ENCODE assay signal across 1 cellular context in genomic region chr3:188192034-188192433, GRCh38.
TF ChIP-seq lines count a peak whose summit lies in the region.

No MANE protein-coding gene starts in this region.

TF ChIP-seq in IMR-90, 13 proteins besides CTCF, POLR2A, EP300 and RAD21:
- TF ChIP-seq USF2 (IDR thresholded peaks at IDR 0.05; ENCODE audit: low read depth, low read length): no peak
- no peak for TF ChIP-seq RFX5 (IDR thresholded peaks at IDR 0.05; ENCODE audit: low read depth, low read length)
- TF ChIP-seq, protein P1, sequence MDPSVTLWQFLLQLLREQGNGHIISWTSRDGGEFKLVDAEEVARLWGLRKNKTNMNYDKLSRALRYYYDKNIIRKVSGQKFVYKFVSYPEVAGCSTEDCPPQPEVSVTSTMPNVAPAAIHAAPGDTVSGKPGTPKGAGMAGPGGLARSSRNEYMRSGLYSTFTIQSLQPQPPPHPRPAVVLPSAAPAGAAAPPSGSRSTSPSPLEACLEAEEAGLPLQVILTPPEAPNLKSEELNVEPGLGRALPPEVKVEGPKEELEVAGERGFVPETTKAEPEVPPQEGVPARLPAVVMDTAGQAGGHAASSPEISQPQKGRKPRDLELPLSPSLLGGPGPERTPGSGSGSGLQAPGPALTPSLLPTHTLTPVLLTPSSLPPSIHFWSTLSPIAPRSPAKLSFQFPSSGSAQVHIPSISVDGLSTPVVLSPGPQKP (IDR thresholded peaks at IDR 0.05; ENCODE audit: borderline replicate concordance, low read depth, low read length): no peak
- no peak for TF ChIP-seq CEBPB (IDR thresholded peaks at IDR 0.05; ENCODE audit: low read depth, low read length)
- TF ChIP-seq NFE2L2 (IDR thresholded peaks at IDR 0.05; ENCODE audit: low read depth, low read length): no peak
- no peak for TF ChIP-seq MAZ (IDR thresholded peaks at IDR 0.05; ENCODE audit: borderline replicate concordance, low read depth, low read length)
- no peak for TF ChIP-seq BHLHE40 (IDR thresholded peaks at IDR 0.05; ENCODE audit: low read depth, low read length)
- TF ChIP-seq MAFK (IDR thresholded peaks at IDR 0.05; ENCODE audit: low read depth, low read length): no peak
- TF ChIP-seq SMC3 (IDR thresholded peaks at IDR 0.05; ENCODE audit: low read depth, low read length): no peak
